Comparison of ENCODE assay signal across 23 cellular contexts in the genomic region with DNA sequence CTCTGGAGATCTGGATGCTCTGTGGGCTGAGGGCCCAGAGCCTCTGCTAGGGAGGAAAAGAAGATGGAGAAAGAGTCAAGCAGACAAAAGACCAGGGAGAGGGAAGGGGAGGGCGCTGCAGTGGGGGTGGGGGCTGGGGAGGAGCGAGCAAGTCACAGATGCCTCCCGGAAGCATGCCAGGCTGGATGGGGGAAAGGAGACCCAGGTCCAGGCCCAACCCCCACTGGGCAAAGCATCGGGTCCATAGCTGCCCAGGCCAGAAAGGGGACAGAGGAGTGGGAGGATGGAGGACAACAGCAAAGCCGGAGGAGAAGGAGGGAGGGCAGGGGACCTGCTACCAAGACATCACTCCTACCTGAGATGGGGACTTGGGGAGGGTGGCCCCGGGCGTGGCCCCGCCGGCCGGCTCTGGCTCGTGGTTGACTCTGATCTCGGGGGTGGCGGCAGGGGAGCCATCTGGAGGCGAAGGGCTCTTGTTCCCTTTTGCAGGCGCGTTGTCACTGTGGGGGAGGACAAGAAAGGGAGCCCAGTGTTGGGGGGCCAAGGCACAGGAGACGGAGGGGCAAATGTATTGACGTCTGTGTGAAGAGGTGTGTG.
"Had no signal": no experiment of that assay in that cellular context is flagged by ENCODE, and none has a peak within 500 bp of the region (broad histone marks: within the 10 kb centered on the region; RNA-seq: fewer than 3 reads in every experiment).

No MANE protein-coding gene starts in this region.

- H3K4me3 Mint-ChIP-seq: activated CD4-positive, alpha-beta T cell treated with anti-CD3 and anti-CD28 coated beads, Interleukin-2, amount 10 ng/mL, durations not matched to agents 24 days and 14 days; dendritic cell treated with granulocyte-macrophage colony-stimulating factor and Interleukin-4, amounts not matched to agents 40 ng/mL and 50 ng/mL, for 4 days; effector memory CD8-positive, alpha-beta T cell; nephron progenitor cell; T-cell had no signal

- H3K27ac Mint-ChIP-seq: activated CD4-positive, alpha-beta T cell treated with anti-CD3 and anti-CD28 coated beads, Interleukin-2, amount 10 ng/mL, durations not matched to agents 24 days and 14 days; dendritic cell treated with granulocyte-macrophage colony-stimulating factor and Interleukin-4, amounts not matched to agents 40 ng/mL and 50 ng/mL, for 4 days; nephron progenitor cell had no signal

- H3K4me2 ChIP-seq: smooth muscle cell had no signal

- H3K27ac ChIP-seq: ascending aorta, right lobe of liver, thyroid gland had no signal

- H3K4me3 ChIP-seq: ascending aorta, lung, right lobe of liver, smooth muscle cell, thyroid gland had no signal

- ATAC-seq: effector memory CD8-positive, alpha-beta T cell; left lobe of liver; right lobe of liver; SK-N-SH treated with all-trans-retinoic acid at 6 μM for 48 hours; T-cell had no signal

- H3K9me3 Mint-ChIP-seq: activated CD4-positive, alpha-beta T cell treated with anti-CD3 and anti-CD28 coated beads, Interleukin-2, amount 10 ng/mL, durations not matched to agents 24 days and 14 days; dendritic cell treated with granulocyte-macrophage colony-stimulating factor and Interleukin-4, amounts not matched to agents 40 ng/mL and 50 ng/mL, for 4 days; effector memory CD8-positive, alpha-beta T cell; nephron progenitor cell; T-cell had no signal

- DNase-seq: activated CD4-positive, alpha-beta T cell treated with anti-CD3 and anti-CD28 coated beads, Interleukin-2, amount 10 ng/mL, durations not matched to agents 24 days and 14 days; activated CD4-positive, CD25-positive, alpha-beta regulatory T cell; activated effector memory CD4-positive, alpha-beta T cell treated with Interleukin-2 at 50 U/mL for 16 hours; activated naive CD4-positive, alpha-beta T cell treated with anti-CD3 and anti-CD28 coated beads, Interleukin-2, amount 50 U/mL, for 16 hours; activated T-cell treated with anti-CD3 and anti-CD28 coated beads, Interleukin-2, amount 50 U/mL, for 1 hour; cerebellar nuclear complex; effector memory CD8-positive, alpha-beta T cell; foreskin fibroblast; glutamatergic neuron; hippocampal formation; midbrain; nephron progenitor cell; right lobe of liver; SIG-M5; stimulated activated CD4-positive, alpha-beta T cell treated with anti-CD3 and anti-CD28 coated beads, Interleukin-4, amount 100 ng/mL, for 1 hour; T-cell; thyroid gland had no signal

- H3K36me3 ChIP-seq: ascending aorta, right lobe of liver, thyroid gland had no signal

- H3K4me1 Mint-ChIP-seq: activated CD4-positive, alpha-beta T cell treated with anti-CD3 and anti-CD28 coated beads, Interleukin-2, amount 10 ng/mL, durations not matched to agents 24 days and 14 days had no signal

- H3K27me3 Mint-ChIP-seq: activated CD4-positive, alpha-beta T cell treated with anti-CD3 and anti-CD28 coated beads, Interleukin-2, amount 10 ng/mL, durations not matched to agents 24 days and 14 days; effector memory CD8-positive, alpha-beta T cell; T-cell had no signal

- H3K27me3 ChIP-seq: ascending aorta, right lobe of liver, thyroid gland had no signal

- H3K9me3 ChIP-seq: ascending aorta, right lobe of liver, thyroid gland had no signal

- H3K4me1 ChIP-seq: ascending aorta, thyroid gland had no signal
